In the genomic region with DNA sequence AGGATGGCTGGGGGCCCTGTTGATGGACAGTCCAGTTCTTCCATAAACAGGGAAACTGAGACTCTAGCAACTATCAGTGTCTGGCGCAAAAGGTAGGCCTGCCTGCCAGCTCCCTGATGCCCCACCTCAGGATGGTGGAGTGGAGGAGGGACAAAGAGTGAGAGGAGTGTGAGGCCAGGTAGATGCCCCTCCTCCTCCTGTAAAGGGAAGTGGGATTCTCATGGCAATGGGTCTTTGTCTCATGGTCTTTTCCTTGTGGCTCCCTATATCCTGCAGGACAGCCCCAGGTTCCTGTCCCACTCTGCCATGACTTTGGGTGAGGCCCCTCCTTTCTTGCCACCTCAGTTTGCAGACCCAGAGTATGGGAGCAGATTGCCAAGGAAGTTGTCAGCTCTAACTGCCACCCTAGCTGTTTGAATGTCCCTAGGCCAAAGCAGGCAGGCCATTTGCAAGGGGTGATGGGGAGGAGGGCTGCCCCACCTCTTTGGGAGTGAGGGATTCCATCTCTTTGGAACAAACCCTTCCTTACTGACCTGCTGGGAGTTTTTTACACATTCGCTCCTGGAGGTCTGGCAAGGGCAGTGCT, we compare ENCODE assay signal across 9 cellular contexts. TPM values are rescaled to one million over a fixed set of nuclear protein-coding genes. Genes with fewer than 3 reads are reported as not detected.
A peak's percentile ranks its signal among the peaks of the same experiment; 100 is the strongest.
DNase-seq lines count a peak whose midpoint lies in the region; ATAC-seq and TF ChIP-seq lines count a peak whose summit lies in the region.
"Had no signal": no experiment of that assay in that cellular context is flagged by ENCODE, and none has a peak within 500 bp of the region (broad histone marks: within the 10 kb centered on the region; RNA-seq: fewer than 3 reads in every experiment).

No MANE protein-coding gene starts in this region.

- no peaks in the 10 kb centered on the region for H3K27me3 Mint-ChIP-seq in activated naive CD8-positive, alpha-beta T cell treated with anti-CD3 and anti-CD28 coated beads, Interleukin-2, amount 50 U/mL, for 24 hours

- peaks cover 0 to 8% (median 0%) of the 10 kb centered on the region in 9 donors for H3K36me3 ChIP-seq in heart left ventricle
- peaks cover 8% of the 10 kb centered on the region for H3K36me3 ChIP-seq in suprapubic skin

- H3K27me3 ChIP-seq in heart left ventricle, result no peaks in the 10 kb centered on the region
- no peaks in the 10 kb centered on the region for H3K27me3 ChIP-seq in suprapubic skin

- H3K27ac ChIP-seq in heart left ventricle (peak overlapping the region in 7 of 12 donors; percentile 24 to 78 (median 38)), suprapubic skin (peak overlapping the region; percentile 25)

- H3K9me3 Mint-ChIP-seq in activated naive CD8-positive, alpha-beta T cell treated with anti-CD3 and anti-CD28 coated beads, Interleukin-2, amount 50 U/mL, for 24 hours, result no peaks in the 10 kb centered on the region

- peak overlapping the region; percentile 46 for H3K27ac Mint-ChIP-seq in activated naive CD8-positive, alpha-beta T cell treated with anti-CD3 and anti-CD28 coated beads, Interleukin-2, amount 50 U/mL, for 24 hours

- no peak for ATAC-seq in heart left ventricle
- peak; percentile 3 for ATAC-seq in HG03045 (IDR thresholded peaks at IDR 0.05; ENCODE audit: unreplicated experiment)
- no peak for ATAC-seq in activated naive CD8-positive, alpha-beta T cell treated with anti-CD3 and anti-CD28 coated beads, Interleukin-2, amount 50 U/mL, for 24 hours
- no peak for ATAC-seq in GM19324 (IDR thresholded peaks at IDR 0.05; ENCODE audit: low FRiP score, unreplicated experiment)

- peaks cover 0 to 38% (median 15%) of the 10 kb centered on the region in 12 donors for H3K4me1 ChIP-seq in heart left ventricle
- H3K4me1 ChIP-seq in suprapubic skin, result peaks cover 21% of the 10 kb centered on the region

- TF ChIP-seq POLR2A in heart left ventricle (IDR thresholded peaks at IDR 0.05), result no peak
- TF ChIP-seq POLR2A in suprapubic skin (IDR thresholded peaks at IDR 0.05), result no peak

- no peak overlapping the region for H3K4me3 Mint-ChIP-seq in activated naive CD8-positive, alpha-beta T cell treated with anti-CD3 and anti-CD28 coated beads, Interleukin-2, amount 50 U/mL, for 24 hours

- no peak for TF ChIP-seq CTCF in heart left ventricle (IDR thresholded peaks at IDR 0.05)
- TF ChIP-seq CTCF in suprapubic skin (IDR thresholded peaks at IDR 0.05), result no peak

- H3K9me3 ChIP-seq in heart left ventricle (no peaks in the 10 kb centered on the region), suprapubic skin (no peaks in the 10 kb centered on the region)

- WGBS in heart left ventricle, 4 donors, result 85 to 89% (median 86%) methylated on average over 2 of the region's 2 CpGs
- 70% methylated on average over 2 of the region's 2 CpGs for WGBS in suprapubic skin

- intact Hi-C loops in heart left ventricle (cut with DNase I), result no loop called here
- intact Hi-C loops in cardiac septum (cut with DNase I), result no loop called here

- peaks cover 62% of the 10 kb centered on the region for H3K4me1 Mint-ChIP-seq in activated naive CD8-positive, alpha-beta T cell treated with anti-CD3 and anti-CD28 coated beads, Interleukin-2, amount 50 U/mL, for 24 hours

- H3K36me3 Mint-ChIP-seq in activated naive CD8-positive, alpha-beta T cell treated with anti-CD3 and anti-CD28 coated beads, Interleukin-2, amount 50 U/mL, for 24 hours (ENCODE audit: low read depth), result peaks cover 3% of the 10 kb centered on the region

- TF ChIP-seq EP300 in suprapubic skin (IDR thresholded peaks at IDR 0.05), result no peak

- DNase-seq in heart left ventricle (no peak), cardiac septum (ENCODE audit: low spot score) (no peak), suprapubic skin (ENCODE audit: low spot score in 2 of 2) (no peak), cerebellar nuclear complex (lab: John Stamatoyannopoulos, UW) (no peak), NAMALWA (ENCODE audit: low spot score) (no peak)
- no peak for DNase-seq in activated naive CD8-positive, alpha-beta T cell treated with anti-CD3 and anti-CD28 coated beads, Interleukin-2, amount 50 U/mL, for 24 hours
- DNase-seq: stimulated activated CD4-positive, alpha-beta T cell treated with anti-CD3 and anti-CD28 coated beads, Interleukin-4, amount 100 ng/mL, for 1 hour had no signal

- H3K4me3 ChIP-seq in heart left ventricle, result no peak overlapping the region
- H3K4me3 ChIP-seq in suprapubic skin, result no peak overlapping the region

RNA-seq across cellular contexts. Expression of gene DNAH1, which starts 2.8 kb away (rescaled TPM):
- total RNA-seq in heart left ventricle, result 1 to 10 TPM in 8 of 9 donors, under 1 TPM in 1; 0.95 to 6.6 (median 2.8) TPM
- 1 to 10 TPM; 1.2 to 3.8 TPM for polyA plus RNA-seq in heart left ventricle
- total RNA-seq in cardiac septum, result 4.2 TPM
- total RNA-seq in suprapubic skin, result 10 to 100 TPM in 1 of 4 donors, 1 to 10 TPM in 3; 3.4 to 10.1 (median 7.7) TPM

RNA-seq across cellular contexts. Expression of gene GLYCTK, which starts 25.7 kb away (rescaled TPM):
- total RNA-seq in heart left ventricle (1 to 10 TPM; 2.6 to 8.4 (median 4.1) TPM), cardiac septum (6.4 TPM), suprapubic skin (10 to 100 TPM in 1 of 4 donors, 1 to 10 TPM in 3; 2.6 to 11.9 (median 6.4) TPM)
- polyA plus RNA-seq in heart left ventricle, result 1 to 10 TPM; 4.7 to 6.4 TPM

RNA-seq across cellular contexts. Expression of gene WDR82, which starts 34.8 kb away (rescaled TPM):
- total RNA-seq in heart left ventricle (10 to 100 TPM; 44.9 to 73.6 (median 61.2) TPM), cardiac septum (69.7 TPM), suprapubic skin (10 to 100 TPM; 46.7 to 57.6 (median 52.5) TPM)
- 10 to 100 TPM; 24.7 to 69.2 TPM for polyA plus RNA-seq in heart left ventricle
